In genomic region chr5:134845852-134846640, GRCh38 we compare ENCODE assay signal across 8 cellular contexts. TPM values are rescaled to one million over a fixed set of nuclear protein-coding genes. Genes with fewer than 3 reads are reported as not detected.
DNase-seq lines count a peak whose midpoint lies in the region; ATAC-seq and TF ChIP-seq lines count a peak whose summit lies in the region.

Gene C5orf24, plus strand, starts transcription at chr5:134845968. Its CDS starts 8,933 bp downstream, at chr5:134854901.

- peak; percentile 98 for TF ChIP-seq POLR2A in erythroblast (IDR thresholded peaks at IDR 0.05; ENCODE audit: low read length)

- no peaks in the 10 kb centered on the region for H3K27me3 Mint-ChIP-seq in IgD-negative memory B cell
- H3K27me3 Mint-ChIP-seq in activated T-cell treated with anti-CD3 and anti-CD28 coated beads, Interleukin-2, amount 50 U/mL, for 24 hours, result no peaks in the 10 kb centered on the region

- no peaks in the 10 kb centered on the region for H3K27me3 ChIP-seq in mucosa of rectum (ENCODE audit: control insufficient read depth in 2 of 2, insufficient read depth in 2 of 2, low read length in 2 of 2)

- peak within 1 kb of the TSS; percentile 93 to 94 for H3K27ac ChIP-seq in mucosa of rectum (ENCODE audit: low read depth in 2 of 2, low read length in 2 of 2)

- no peaks in the 10 kb centered on the region for H3K9me3 Mint-ChIP-seq in IgD-negative memory B cell
- no peaks in the 10 kb centered on the region for H3K9me3 Mint-ChIP-seq in activated T-cell treated with anti-CD3 and anti-CD28 coated beads, Interleukin-2, amount 50 U/mL, for 24 hours

- peak within 1 kb of the TSS; percentile 93 for H3K27ac Mint-ChIP-seq in IgD-negative memory B cell
- peak within 1 kb of the TSS; percentile 95 for H3K27ac Mint-ChIP-seq in activated T-cell treated with anti-CD3 and anti-CD28 coated beads, Interleukin-2, amount 50 U/mL, for 24 hours

- no peaks in the 10 kb centered on the region for H3K36me3 ChIP-seq in mucosa of rectum (ENCODE audit: control insufficient read depth in 2 of 2, insufficient read depth in 2 of 2, low read length in 2 of 2)

- peak within 1 kb of the TSS; percentile 85 to 96 (median 89) for H3K4me3 Mint-ChIP-seq in IgD-negative memory B cell
- H3K4me3 Mint-ChIP-seq in activated T-cell treated with anti-CD3 and anti-CD28 coated beads, Interleukin-2, amount 50 U/mL, for 24 hours, result peak within 1 kb of the TSS; percentile 89

- peak; percentile 95 for ATAC-seq in GM21529 (IDR thresholded peaks at IDR 0.05; ENCODE audit: unreplicated experiment)

- H3K9me3 ChIP-seq in mucosa of rectum (ENCODE audit: control insufficient read depth in 2 of 2, low read length in 2 of 2), result no peaks in the 10 kb centered on the region

- H3K36me3 Mint-ChIP-seq in IgD-negative memory B cell, result no peaks in the 10 kb centered on the region
- peaks cover 69% of the 10 kb centered on the region for H3K36me3 Mint-ChIP-seq in activated T-cell treated with anti-CD3 and anti-CD28 coated beads, Interleukin-2, amount 50 U/mL, for 24 hours (ENCODE audit: low read depth)

- H3K4me3 ChIP-seq in mucosa of rectum (ENCODE audit: low read length in 2 of 2), result peak within 1 kb of the TSS; percentile 89 to 95

- H3K4me1 Mint-ChIP-seq in IgD-negative memory B cell, result peaks cover 16 to 23% (median 19%) of the 10 kb centered on the region in 3 donors
- peaks cover 37% of the 10 kb centered on the region for H3K4me1 Mint-ChIP-seq in activated T-cell treated with anti-CD3 and anti-CD28 coated beads, Interleukin-2, amount 50 U/mL, for 24 hours (ENCODE audit: low read depth)

- DNase-seq in DMS153 treated with DMSO at 0.1 percent for 48 hours (lab: John Stamatoyannopoulos, UW; ENCODE audit: unreplicated experiment) (peak; percentile 28), erythroblast (lab: John Stamatoyannopoulos, UW) (peak; percentile 97)
- peak; percentile 93 for DNase-seq in activated T-cell treated with anti-CD3 and anti-CD28 coated beads, Interleukin-2, amount 50 U/mL, for 24 hours
- peak; percentile 78 to 84 for DNase-seq in stimulated activated CD8-positive, alpha-beta memory T cell treated with anti-CD3 and anti-CD28 coated beads, Interleukin-4, amount 100 ng/mL, for 4 hours (ENCODE audit: low read depth in 2 of 2, low spot score in 1 of 2)

- peaks cover 15 to 21% of the 10 kb centered on the region in 2 donors for H3K4me1 ChIP-seq in mucosa of rectum (ENCODE audit: control insufficient read depth in 2 of 2, insufficient read depth in 2 of 2, low read length in 2 of 2)

- peak within 1 kb of the TSS; percentile 87 to 92 for H3K9ac ChIP-seq in mucosa of rectum (ENCODE audit: low read depth in 1 of 2, low read length in 2 of 2)

TF ChIP-seq in PFSK-1, 5 proteins besides CTCF, POLR2A, EP300 and RAD21:
- TF ChIP-seq REST (IDR thresholded peaks at IDR 0.05; ENCODE audit: insufficient read depth in 1 of 2, low read depth in 2 of 2, low read length in 2 of 2), result peak in 1 of 2 experiments; percentile 44; a peak in 1 of 4 replicates
- TF ChIP-seq SIN3A (IDR thresholded peaks at IDR 0.05; ENCODE audit: borderline replicate concordance, insufficient read depth, low read length), result no peak
- TF ChIP-seq FOXP2 (optimal IDR thresholded peaks at IDR 0.05; ENCODE audit: borderline replicate concordance, extremely low read depth, extremely low read length, insufficient read depth), result peak; percentile 85
- TF ChIP-seq POLR2AphosphoS5 (IDR thresholded peaks at IDR 0.05; ENCODE audit: low read depth, low read length), result peak; percentile 92
- peak; percentile 81; the same call in 1 of the 2 replicates for TF ChIP-seq TAF1 (IDR thresholded peaks at IDR 0.05; ENCODE audit: borderline replicate concordance, insufficient read depth, low read length)

RNA-seq across cellular contexts. Expression of gene C5orf24, which starts in this region (rescaled TPM):
- polyA plus RNA-seq in IgD-negative memory B cell, result 9.4 TPM
- polyA plus RNA-seq in PFSK-1 (2012; ENCODE audit: insufficient read length, low read depth), result 25.6 TPM

Comparison
In these comparisons a context has a peak if more than half of its experiments do, and no peak if none do; other contexts are left out.
1. Peak in every context shown above with its lines: DNase-seq, ATAC-seq, H3K4me3 ChIP-seq and H3K27ac ChIP-seq.
2. DNase-seq: peak in every context shown above with its lines; median percentile 97 in erythroblast; 93 in activated T-cell treated with anti-CD3 and anti-CD28 coated beads, Interleukin-2, amount 50 U/mL, for 24 hours; 81 in stimulated activated CD8-positive, alpha-beta memory T cell treated with anti-CD3 and anti-CD28 coated beads, Interleukin-4, amount 100 ng/mL, for 4 hours; 28 in DMS153 treated with DMSO at 0.1 percent for 48 hours.